8 cellular contexts compared by ENCODE assay signal in genomic region chr17:79795795-79796569, GRCh38. TPM values are rescaled to one million over a fixed set of nuclear protein-coding genes. Genes with fewer than 3 reads are reported as not detected.
DNase-seq lines count a peak whose midpoint lies in the region; ATAC-seq and TF ChIP-seq lines count a peak whose summit lies in the region.

No MANE protein-coding gene starts in this region.

- H3K9ac ChIP-seq in OCI-LY1 (ENCODE audit: low read length), result peak overlapping the region; percentile 73

- H3K36me3 ChIP-seq in OCI-LY1 (ENCODE audit: insufficient read depth, low read length), result peaks cover 20% of the 10 kb centered on the region
- peaks cover 0 to 3% of the 10 kb centered on the region in 2 donors for H3K36me3 ChIP-seq in esophagus (ENCODE audit: control insufficient read depth in 2 of 2, insufficient read depth in 2 of 2, low read length in 1 of 2)

- no peak for ATAC-seq in GM19324 (IDR thresholded peaks at IDR 0.05; ENCODE audit: low FRiP score, unreplicated experiment)

- peak overlapping the region; percentile 92 for H3K27ac Mint-ChIP-seq in progenitor cell of endocrine pancreas

- peaks cover 37% of the 10 kb centered on the region for H3K4me1 ChIP-seq in OCI-LY1 (ENCODE audit: insufficient read depth, low read length, severe bottlenecking)
- peaks cover 4 to 27% of the 10 kb centered on the region in 2 donors for H3K4me1 ChIP-seq in esophagus (ENCODE audit: control insufficient read depth in 2 of 2, insufficient read depth in 2 of 2, low read length in 1 of 2)

- H3K4me3 ChIP-seq in OCI-LY1 (ENCODE audit: low read depth, low read length, poor library complexity, severe bottlenecking) (peak overlapping the region; percentile 72), esophagus (ENCODE audit: low read depth in 1 of 2, low read length in 2 of 2) (peak overlapping the region; percentile 63 to 71)

- no peaks in the 10 kb centered on the region for H3F3A ChIP-seq in OCI-LY1 (ENCODE audit: insufficient read depth, low read length)

- H3K4me2 ChIP-seq in OCI-LY1 (ENCODE audit: low read length), result peak overlapping the region; percentile 82

- peaks cover 46% of the 10 kb centered on the region for H3K27me3 Mint-ChIP-seq in progenitor cell of endocrine pancreas

- H3K79me2 ChIP-seq in OCI-LY1 (ENCODE audit: insufficient read depth, low read length), result no peaks in the 10 kb centered on the region

- H3K4me1 Mint-ChIP-seq in progenitor cell of endocrine pancreas (ENCODE audit: low read depth), result peaks cover 29% of the 10 kb centered on the region

- DNase-seq in GF-D8 (lab: John Stamatoyannopoulos, UW), result peak; percentile 34
- DNase-seq in progenitor cell of endocrine pancreas (ENCODE audit: low spot score, unreplicated experiment), result no peak
- no peak for DNase-seq in NCI-H1436 treated with DMSO at 0.1 percent for 48 hours (lab: John Stamatoyannopoulos, UW)
- DNase-seq in anterior cingulate cortex (lab: John Stamatoyannopoulos, UW), result no peak
- DNase-seq in NK-92 (lab: John Stamatoyannopoulos, UW; ENCODE audit: unreplicated experiment), result no peak

- peaks cover 4% of the 10 kb centered on the region for H3K36me3 Mint-ChIP-seq in progenitor cell of endocrine pancreas (ENCODE audit: insufficient read depth)

- H3K9me2 ChIP-seq in OCI-LY1 (ENCODE audit: low read depth, low read length), result no peaks in the 10 kb centered on the region

- H3K9me3 ChIP-seq in OCI-LY1 (ENCODE audit: low read length) (no peaks in the 10 kb centered on the region), esophagus (ENCODE audit: control insufficient read depth in 2 of 2, insufficient read depth in 1 of 2, low read depth in 1 of 2, low read length in 1 of 2) (peaks cover 0 to 6% of the 10 kb centered on the region in 2 donors)

- H3K4me3 Mint-ChIP-seq in progenitor cell of endocrine pancreas (ENCODE audit: low read depth), result peak overlapping the region; percentile 80

- no peaks in the 10 kb centered on the region for H3K9me3 Mint-ChIP-seq in progenitor cell of endocrine pancreas (ENCODE audit: low read depth)

- H3K27me3 ChIP-seq in OCI-LY1 (ENCODE audit: insufficient read depth, low read length), result peaks cover 6% of the 10 kb centered on the region
- peaks cover 0 to 42% of the 10 kb centered on the region in 2 donors for H3K27me3 ChIP-seq in esophagus (ENCODE audit: control insufficient read depth in 1 of 2, insufficient read depth in 2 of 2, low read length in 2 of 2)

- H3K27ac ChIP-seq in OCI-LY1 (ENCODE audit: low read depth, low read length, poor library complexity, severe bottlenecking) (peak overlapping the region; percentile 43), esophagus (ENCODE audit: low read depth in 2 of 2, low read length in 1 of 2) (no peak overlapping the region)

- 40 to 44% methylated on average over 14 of the region's 14 CpGs for WGBS in esophagus, 2 donors

- H2AFZ ChIP-seq in OCI-LY1 (ENCODE audit: low read length), result no peak overlapping the region

- no peaks in the 10 kb centered on the region for H4K20me1 ChIP-seq in OCI-LY1 (ENCODE audit: insufficient read depth, low read length)

- TF ChIP-seq CTCF in OCI-LY1 (IDR thresholded peaks at IDR 0.05; ENCODE audit: low read length) (no peak), progenitor cell of endocrine pancreas (IDR thresholded peaks at IDR 0.05; ENCODE audit: unreplicated experiment) (no peak)

RNA-seq across cellular contexts. Expression of gene CBX8, which starts 0.9 kb away (rescaled TPM):
- 1 to 10 TPM; 2.2 to 3.2 TPM for polyA plus RNA-seq in esophagus
- 21.7 and 23.1 TPM in 2 replicates for total RNA-seq in progenitor cell of endocrine pancreas

RNA-seq across cellular contexts. Expression of gene CBX2, which starts 18.0 kb away (rescaled TPM):
- 1 to 10 TPM; 2.1 to 3.3 TPM for polyA plus RNA-seq in esophagus
- 106 and 111 TPM in 2 replicates for total RNA-seq in progenitor cell of endocrine pancreas

RNA-seq across cellular contexts. Expression of gene CBX4, which starts 43.3 kb away (rescaled TPM):
- polyA plus RNA-seq in esophagus, result 10 to 100 TPM; 10.7 to 15.8 TPM
- total RNA-seq in progenitor cell of endocrine pancreas, result 22.8 and 24.2 TPM in 2 replicates
